In genomic region chr4:23855912-23856605, GRCh38 we compare ENCODE assay signal across 23 cellular contexts. TPM values are rescaled to one million over a fixed set of nuclear protein-coding genes. Genes with fewer than 3 reads are reported as not detected.
DNase-seq lines count a peak whose midpoint lies in the region; ATAC-seq and TF ChIP-seq lines count a peak whose summit lies in the region.
"Had no signal": no experiment of that assay in that cellular context is flagged by ENCODE, and none has a peak within 500 bp of the region (broad histone marks: within the 10 kb centered on the region; RNA-seq: fewer than 3 reads in every experiment).

No MANE protein-coding gene starts in this region.

- 36% methylated on average over 5 of the region's 5 CpGs for WGBS in smooth muscle cell (ENCODE audit: low lambda C conversion rate)

- no peak for TF ChIP-seq CTCF in smooth muscle cell (IDR thresholded peaks at IDR 0.05; ENCODE audit: borderline replicate concordance, insufficient read depth, poor library complexity, severe bottlenecking)

- peak overlapping the region; percentile 11 for H2AFZ ChIP-seq in smooth muscle cell (ENCODE audit: low read depth)
- H2AFZ ChIP-seq: GM23338, PC-9 had no signal

- H4K20me1 ChIP-seq in smooth muscle cell (ENCODE audit: low read depth), result no peaks in the 10 kb centered on the region

- H3K9me3 ChIP-seq in smooth muscle cell (replicated peaks; ENCODE audit: low read depth), result no peaks in the 10 kb centered on the region
- H3K9me3 ChIP-seq: esophagus squamous epithelium, thoracic aorta had no signal

- H3K27ac ChIP-seq in smooth muscle cell (ENCODE audit: low read depth), result peak overlapping the region; percentile 1
- H3K27ac ChIP-seq: 22Rv1, dorsolateral prefrontal cortex, esophagus squamous epithelium, PC-9, thoracic aorta, WERI-Rb-1 had no signal

- no peak overlapping the region for H3K4me3 ChIP-seq in smooth muscle cell
- H3K4me3 ChIP-seq: dorsolateral prefrontal cortex, esophagus squamous epithelium, GM23338, PC-9, thoracic aorta had no signal

- no peaks in the 10 kb centered on the region for H3K79me2 ChIP-seq in smooth muscle cell (ENCODE audit: low read depth)

- no peaks in the 10 kb centered on the region for H3K27me3 Mint-ChIP-seq in activated CD8-positive, alpha-beta memory T cell treated with anti-CD3 and anti-CD28 coated beads, Interleukin-2, amount 10 ng/mL, durations not matched to agents 7 days and 5 days
- H3K27me3 Mint-ChIP-seq: CD4-positive, CD25-positive, alpha-beta regulatory T cell had no signal

- H3K36me3 ChIP-seq in smooth muscle cell (ENCODE audit: low read depth), result no peaks in the 10 kb centered on the region
- H3K36me3 ChIP-seq: esophagus squamous epithelium, thoracic aorta, WERI-Rb-1 had no signal

- H3K4me2 ChIP-seq in smooth muscle cell, result peak overlapping the region; percentile 33
- H3K4me2 ChIP-seq: GM23338, PC-9 had no signal

- H3K27me3 ChIP-seq in smooth muscle cell (ENCODE audit: low read depth), result no peaks in the 10 kb centered on the region
- H3K27me3 ChIP-seq: dorsolateral prefrontal cortex, esophagus squamous epithelium had no signal

- DNase-seq in NOMO-1 treated with DMSO at 0.1 percent for 48 hours (lab: John Stamatoyannopoulos, UW; ENCODE audit: unreplicated experiment), result peak; percentile 34
- DNase-seq in NOMO-1 treated with dmso at 0.1 percent for 144 hours (lab: John Stamatoyannopoulos, UW; ENCODE audit: unreplicated experiment), result no peak
- peak; percentile 19 for DNase-seq in T1000 (lab: John Stamatoyannopoulos, UW)
- DNase-seq in fibroblast of peridontal ligament (ENCODE audit: extremely low read depth), result peak; percentile 69
- DNase-seq in smooth muscle cell (lab: John Stamatoyannopoulos, UW; ENCODE audit: unreplicated experiment), result no peak
- DNase-seq in activated CD8-positive, alpha-beta memory T cell treated with anti-CD3 and anti-CD28 coated beads, Interleukin-2, amount 10 ng/mL, durations not matched to agents 7 days and 5 days, result no peak
- no peak for DNase-seq in retina
- DNase-seq in activated CD4-positive, CD25-positive, alpha-beta regulatory T cell treated with anti-CD3 and anti-CD28 coated beads, Interleukin-2, amount 50 U/mL, for 72 hours, result no peak
- DNase-seq: activated gamma-delta T cell; CD4-positive, CD25-positive, alpha-beta regulatory T cell; esophagus squamous epithelium; MV-4-11; NCI-H2081; NCI-H526; nephron progenitor cell; PC-9; stimulated activated CD4-positive, alpha-beta T cell treated with anti-CD3 and anti-CD28 coated beads, Interleukin-2, amount 100 ng/mL, for 48 hours; SW 1271; WERI-Rb-1 had no signal

- H3K9ac ChIP-seq in smooth muscle cell (ENCODE audit: low read depth), result no peak overlapping the region

- H3K4me3 Mint-ChIP-seq in activated CD8-positive, alpha-beta memory T cell treated with anti-CD3 and anti-CD28 coated beads, Interleukin-2, amount 10 ng/mL, durations not matched to agents 7 days and 5 days, result no peak overlapping the region
- H3K4me3 Mint-ChIP-seq: CD4-positive, CD25-positive, alpha-beta regulatory T cell; GM23338; nephron progenitor cell had no signal

- H3F3A ChIP-seq in smooth muscle cell (ENCODE audit: low read depth), result no peaks in the 10 kb centered on the region

- no peaks in the 10 kb centered on the region for H3K4me1 ChIP-seq in smooth muscle cell (ENCODE audit: low read depth)
- H3K4me1 ChIP-seq: esophagus squamous epithelium had no signal

- CTCF ChIA-PET in activated CD8-positive, alpha-beta memory T cell treated with anti-CD3 and anti-CD28 coated beads, Interleukin-2, amount 10 ng/mL, durations not matched to agents 7 days and 5 days (lab: Charles Lee), result no interaction called here

- H3K4me1 Mint-ChIP-seq in activated CD8-positive, alpha-beta memory T cell treated with anti-CD3 and anti-CD28 coated beads, Interleukin-2, amount 10 ng/mL, durations not matched to agents 7 days and 5 days, result no peaks in the 10 kb centered on the region
- H3K4me1 Mint-ChIP-seq: CD4-positive, CD25-positive, alpha-beta regulatory T cell had no signal

- H3K27ac Mint-ChIP-seq in activated CD8-positive, alpha-beta memory T cell treated with anti-CD3 and anti-CD28 coated beads, Interleukin-2, amount 10 ng/mL, durations not matched to agents 7 days and 5 days, result no peak overlapping the region
- H3K27ac Mint-ChIP-seq: CD4-positive, CD25-positive, alpha-beta regulatory T cell; GM23338; nephron progenitor cell had no signal

- H3K36me3 Mint-ChIP-seq in activated CD8-positive, alpha-beta memory T cell treated with anti-CD3 and anti-CD28 coated beads, Interleukin-2, amount 10 ng/mL, durations not matched to agents 7 days and 5 days, result no peaks in the 10 kb centered on the region
- H3K36me3 Mint-ChIP-seq: CD4-positive, CD25-positive, alpha-beta regulatory T cell had no signal

- H3K9me3 Mint-ChIP-seq in activated CD8-positive, alpha-beta memory T cell treated with anti-CD3 and anti-CD28 coated beads, Interleukin-2, amount 10 ng/mL, durations not matched to agents 7 days and 5 days (ENCODE audit: low read depth), result no peaks in the 10 kb centered on the region
- H3K9me3 Mint-ChIP-seq: GM23338 had no signal

- ATAC-seq in activated CD8-positive, alpha-beta memory T cell treated with anti-CD3 and anti-CD28 coated beads, Interleukin-2, amount 10 ng/mL, durations not matched to agents 7 days and 5 days, result no peak
- ATAC-seq: GM23338 had no signal

RNA-seq across cellular contexts. Expression of gene PPARGC1A, which starts 33.8 kb away (rescaled TPM):
- total RNA-seq in smooth muscle cell, result 1.8 and 2.8 TPM in 2 replicates
- 0.25 and 0.30 TPM in 2 replicates for polyA plus RNA-seq in smooth muscle cell
- not detected for total RNA-seq in activated CD8-positive, alpha-beta memory T cell treated with anti-CD3 and anti-CD28 coated beads, Interleukin-2, amount 10 ng/mL, durations not matched to agents 7 days and 5 days
- total RNA-seq: CD4-positive, CD25-positive, alpha-beta regulatory T cell; PC-9 had no signal
- polyA plus RNA-seq: CD4-positive, CD25-positive, alpha-beta regulatory T cell had no signal

Comparison
In these comparisons a context has a peak if more than half of its experiments do, and no peak if none do; other contexts are left out.
1. DNase-seq: peak in NOMO-1 treated with DMSO at 0.1 percent for 48 hours (single experiment), T1000 (single experiment) and fibroblast of peridontal ligament (single experiment); none in NOMO-1 treated with dmso at 0.1 percent for 144 hours (single experiment), smooth muscle cell (single experiment), activated CD8-positive, alpha-beta memory T cell treated with anti-CD3 and anti-CD28 coated beads, Interleukin-2, amount 10 ng/mL, durations not matched to agents 7 days and 5 days (single experiment), retina (single experiment) and activated CD4-positive, CD25-positive, alpha-beta regulatory T cell treated with anti-CD3 and anti-CD28 coated beads, Interleukin-2, amount 50 U/mL, for 72 hours (single experiment).